ENCODE assay signal across 1 cellular context in genomic region chr3:177826253-177826652, GRCh38.
TF ChIP-seq lines count a peak whose summit lies in the region.

No MANE protein-coding gene starts in this region.

TF ChIP-seq in H1, 55 proteins besides CTCF, POLR2A, EP300 and RAD21 (continued from another document):
- no peak for TF ChIP-seq NANOG (IDR thresholded peaks at IDR 0.05; ENCODE audit: insufficient read depth, low read depth, low read length, poor library complexity, severe bottlenecking)
- no peak for TF ChIP-seq KDM4A (IDR thresholded peaks at IDR 0.05; ENCODE audit: low read depth, low read length, severe bottlenecking)
- TF ChIP-seq BACH1 (IDR thresholded peaks at IDR 0.05; ENCODE audit: low read length) = no peak
- no peak for TF ChIP-seq MAFK (IDR thresholded peaks at IDR 0.05; ENCODE audit: low read depth, low read length)
- TF ChIP-seq E2F6 (IDR thresholded peaks at IDR 0.05) = no peak
